In genomic region chr12:120938496-120938895, GRCh38 we compare ENCODE assay signal across 22 cellular contexts. TPM values are rescaled to one million over a fixed set of nuclear protein-coding genes. Genes with fewer than 3 reads are reported as not detected.
DNase-seq lines count a peak whose midpoint lies in the region; ATAC-seq and TF ChIP-seq lines count a peak whose summit lies in the region.
"Had no signal": no experiment of that assay in that cellular context is flagged by ENCODE, and none has a peak within 500 bp of the region (broad histone marks: within the 10 kb centered on the region; RNA-seq: fewer than 3 reads in every experiment).

No MANE protein-coding gene starts in this region.

- peaks cover 4% of the 10 kb centered on the region for H3K27me3 Mint-ChIP-seq in activated naive CD4-positive, alpha-beta T cell treated with anti-CD3 and anti-CD28 coated beads, Interleukin-2, amount 50 U/mL, for 24 hours
- H3K27me3 Mint-ChIP-seq in dendritic cell treated with granulocyte-macrophage colony-stimulating factor and Interleukin-4, amounts not matched to agents 40 ng/mL and 50 ng/mL, for 4 days: no peaks in the 10 kb centered on the region
- no peaks in the 10 kb centered on the region for H3K27me3 Mint-ChIP-seq in type B pancreatic cell
- peaks cover 29% of the 10 kb centered on the region for H3K27me3 Mint-ChIP-seq in chondrocyte (ENCODE audit: low read depth)

- H3K27ac ChIP-seq in dorsolateral prefrontal cortex: no peak overlapping the region
- H3K27ac ChIP-seq: 22Rv1, BLaER1 had no signal

- H3K9me3 Mint-ChIP-seq in activated naive CD4-positive, alpha-beta T cell treated with anti-CD3 and anti-CD28 coated beads, Interleukin-2, amount 50 U/mL, for 24 hours: no peaks in the 10 kb centered on the region
- no peaks in the 10 kb centered on the region for H3K9me3 Mint-ChIP-seq in activated naive CD4-positive, alpha-beta T cell treated with anti-CD3 and anti-CD28 coated beads, Interleukin-2, amount 50 U/mL, for 72 hours
- no peaks in the 10 kb centered on the region for H3K9me3 Mint-ChIP-seq in dendritic cell treated with granulocyte-macrophage colony-stimulating factor and Interleukin-4, amounts not matched to agents 40 ng/mL and 50 ng/mL, for 4 days
- no peaks in the 10 kb centered on the region for H3K9me3 Mint-ChIP-seq in type B pancreatic cell
- no peaks in the 10 kb centered on the region for H3K9me3 Mint-ChIP-seq in chondrocyte (ENCODE audit: low read depth)
- H3K9me3 Mint-ChIP-seq: CD4-positive, alpha-beta T cell; CD8-positive, alpha-beta memory T cell; GM23338; H9; HFFc6 had no signal

- H3K36me3 Mint-ChIP-seq in activated naive CD4-positive, alpha-beta T cell treated with anti-CD3 and anti-CD28 coated beads, Interleukin-2, amount 50 U/mL, for 24 hours: no peaks in the 10 kb centered on the region
- H3K36me3 Mint-ChIP-seq in activated naive CD4-positive, alpha-beta T cell treated with anti-CD3 and anti-CD28 coated beads, Interleukin-2, amount 50 U/mL, for 72 hours: no peaks in the 10 kb centered on the region
- no peaks in the 10 kb centered on the region for H3K36me3 Mint-ChIP-seq in dendritic cell treated with granulocyte-macrophage colony-stimulating factor and Interleukin-4, amounts not matched to agents 40 ng/mL and 50 ng/mL, for 4 days (ENCODE audit: low read depth)
- H3K36me3 Mint-ChIP-seq in type B pancreatic cell (no peaks in the 10 kb centered on the region), chondrocyte (ENCODE audit: low read depth) (no peaks in the 10 kb centered on the region)
- H3K36me3 Mint-ChIP-seq: CD14-positive monocyte; CD8-positive, alpha-beta memory T cell had no signal

- H3K4me3 Mint-ChIP-seq in activated naive CD4-positive, alpha-beta T cell treated with anti-CD3 and anti-CD28 coated beads, Interleukin-2, amount 50 U/mL, for 24 hours: no peak overlapping the region
- H3K4me3 Mint-ChIP-seq in dendritic cell treated with granulocyte-macrophage colony-stimulating factor and Interleukin-4, amounts not matched to agents 40 ng/mL and 50 ng/mL, for 4 days: no peak overlapping the region
- H3K4me3 Mint-ChIP-seq in type B pancreatic cell (no peak overlapping the region), chondrocyte (ENCODE audit: unreplicated experiment) (no peak overlapping the region)
- H3K4me3 Mint-ChIP-seq: B cell; CD14-positive monocyte; CD4-positive, alpha-beta T cell; CD8-positive, alpha-beta memory T cell; GM23338; H9; HFFc6 had no signal

- H3K27ac Mint-ChIP-seq in activated naive CD4-positive, alpha-beta T cell treated with anti-CD3 and anti-CD28 coated beads, Interleukin-2, amount 50 U/mL, for 24 hours: peak overlapping the region; percentile 43
- no peak overlapping the region for H3K27ac Mint-ChIP-seq in activated naive CD4-positive, alpha-beta T cell treated with anti-CD3 and anti-CD28 coated beads, Interleukin-2, amount 50 U/mL, for 72 hours
- H3K27ac Mint-ChIP-seq in dendritic cell treated with granulocyte-macrophage colony-stimulating factor and Interleukin-4, amounts not matched to agents 40 ng/mL and 50 ng/mL, for 4 days: peak overlapping the region; percentile 86
- H3K27ac Mint-ChIP-seq in type B pancreatic cell (peak overlapping the region; percentile 50), chondrocyte (ENCODE audit: unreplicated experiment) (no peak overlapping the region)
- H3K27ac Mint-ChIP-seq: B cell; CD4-positive, alpha-beta T cell; CD8-positive, alpha-beta memory T cell; GM23338; H9; HFFc6 had no signal

- no peaks in the 10 kb centered on the region for H3K4me1 Mint-ChIP-seq in activated naive CD4-positive, alpha-beta T cell treated with anti-CD3 and anti-CD28 coated beads, Interleukin-2, amount 50 U/mL, for 24 hours
- peaks cover 87% of the 10 kb centered on the region for H3K4me1 Mint-ChIP-seq in dendritic cell treated with granulocyte-macrophage colony-stimulating factor and Interleukin-4, amounts not matched to agents 40 ng/mL and 50 ng/mL, for 4 days (ENCODE audit: low read depth)
- H3K4me1 Mint-ChIP-seq in type B pancreatic cell (ENCODE audit: unreplicated experiment) (no peaks in the 10 kb centered on the region), chondrocyte (ENCODE audit: low read depth) (no peaks in the 10 kb centered on the region)
- H3K4me1 Mint-ChIP-seq: B cell; CD8-positive, alpha-beta memory T cell; GM23338; H9 had no signal

- H3K27me3 ChIP-seq in dorsolateral prefrontal cortex: peaks cover 0 to 4% (median 0%) of the 10 kb centered on the region in 45 donors
- H3K27me3 ChIP-seq: BLaER1 had no signal

- no peak overlapping the region for H3K4me3 ChIP-seq in dorsolateral prefrontal cortex
- H3K4me3 ChIP-seq: BLaER1, GM12878, GM23338 had no signal

- no peak for TF ChIP-seq CTCF in type B pancreatic cell (conservative IDR thresholded peaks at IDR 0.05)
- TF ChIP-seq CTCF in chondrocyte (IDR thresholded peaks at IDR 0.05): no peak
- TF ChIP-seq CTCF in dorsolateral prefrontal cortex (IDR thresholded peaks at IDR 0.05 in 54 of 56, conservative IDR thresholded peaks at IDR 0.05 in 2 of 56; ENCODE audit: low read depth in 1 of 56, partially characterized antibody in 56 of 56): no peak

- intact Hi-C loops in dendritic cell treated with granulocyte-macrophage colony-stimulating factor and Interleukin-4, amounts not matched to agents 40 ng/mL and 50 ng/mL, for 4 days (cut with micrococcal nuclease): no loop called here
- intact Hi-C loops in dorsolateral prefrontal cortex (cut with DNase I): no loop called here

- ATAC-seq in activated naive CD4-positive, alpha-beta T cell treated with anti-CD3 and anti-CD28 coated beads, Interleukin-2, amount 50 U/mL, for 72 hours: no peak
- ATAC-seq: GM12878, GM23338, HCT116 had no signal

- no peak for DNase-seq in activated naive CD4-positive, alpha-beta T cell treated with anti-CD3 and anti-CD28 coated beads, Interleukin-2, amount 50 U/mL, for 72 hours (ENCODE audit: low spot score in 2 of 2)
- DNase-seq in type B pancreatic cell (ENCODE audit: extremely low spot score, unreplicated experiment) (no peak), chondrocyte (ENCODE audit: low spot score) (no peak), dorsolateral prefrontal cortex (no peak)
- DNase-seq: CD4-positive, alpha-beta T cell; CD8-positive, alpha-beta memory T cell; DMS 273 treated with DMSO at 0.1 percent for 48 hours; DMS79; EL; GDM1; H9; HFFc6 had no signal

RNA-seq across cellular contexts. Expression of gene SPPL3, which starts 34.3 kb away (rescaled TPM):
- total RNA-seq in activated naive CD4-positive, alpha-beta T cell treated with anti-CD3 and anti-CD28 coated beads, Interleukin-2, amount 50 U/mL, for 72 hours: 10 to 100 TPM; 26.7 to 33.3 TPM
- total RNA-seq in type B pancreatic cell (ENCODE audit: low replicate concordance) (67.6 and 67.7 TPM in 2 replicates), chondrocyte (45.7 to 53.6 TPM (median 51.3 TPM) in 3 replicates), dorsolateral prefrontal cortex (100 to 1,000 TPM in 1 of 120 experiments, 10 to 100 TPM in 119; 50.6 to 111 (median 72.4) TPM)

RNA-seq across cellular contexts. Expression of gene HNF1A, which starts 39.8 kb away (rescaled TPM):
- total RNA-seq in activated naive CD4-positive, alpha-beta T cell treated with anti-CD3 and anti-CD28 coated beads, Interleukin-2, amount 50 U/mL, for 72 hours: not detected
- 7.2 and 9.6 TPM in 2 replicates for total RNA-seq in type B pancreatic cell (ENCODE audit: low replicate concordance)
- total RNA-seq in chondrocyte: not detected in 3 replicates
- not detected for total RNA-seq in dorsolateral prefrontal cortex
- total RNA-seq: B cell; CD4-positive, alpha-beta T cell; CD8-positive, alpha-beta memory T cell; GM23338; H4; H9; HFFc6 had no signal

Comparison
In these comparisons a context has a peak if more than half of its experiments do, and no peak if none do; other contexts are left out.
1. H3K27ac Mint-ChIP-seq: peak in activated naive CD4-positive, alpha-beta T cell treated with anti-CD3 and anti-CD28 coated beads, Interleukin-2, amount 50 U/mL, for 24 hours (single experiment), dendritic cell treated with granulocyte-macrophage colony-stimulating factor and Interleukin-4, amounts not matched to agents 40 ng/mL and 50 ng/mL, for 4 days (single experiment) and type B pancreatic cell (single experiment); none in activated naive CD4-positive, alpha-beta T cell treated with anti-CD3 and anti-CD28 coated beads, Interleukin-2, amount 50 U/mL, for 72 hours (0 of 2) and chondrocyte (single experiment).